In genomic region chr17:65359016-65359415, GRCh38 we compare ENCODE assay signal across 11 cellular contexts.
DNase-seq lines count a peak whose midpoint lies in the region; ATAC-seq and TF ChIP-seq lines count a peak whose summit lies in the region.
"Had no signal": no experiment of that assay in that cellular context is flagged by ENCODE, and none has a peak within 500 bp of the region (broad histone marks: within the 10 kb centered on the region; RNA-seq: fewer than 3 reads in every experiment).

No MANE protein-coding gene starts in this region.

- H3K27me3 Mint-ChIP-seq in progenitor cell of endocrine pancreas = peaks cover 6% of the 10 kb centered on the region
- peaks cover 4% of the 10 kb centered on the region for H3K27me3 Mint-ChIP-seq in CD8-positive, alpha-beta T cell (ENCODE audit: low read depth)

- no peaks in the 10 kb centered on the region for H3K36me3 ChIP-seq in fibroblast of lung (ENCODE audit: control insufficient read depth, insufficient read depth, low read length)
- H3K36me3 ChIP-seq in CD8-positive, alpha-beta T cell (ENCODE audit: insufficient read depth, low read length) = no peaks in the 10 kb centered on the region

- H3K9me3 Mint-ChIP-seq in progenitor cell of endocrine pancreas (ENCODE audit: low read depth) = no peaks in the 10 kb centered on the region
- H3K9me3 Mint-ChIP-seq in CD8-positive, alpha-beta T cell = no peaks in the 10 kb centered on the region

- DNase-seq in activated CD4-positive, CD25-positive, alpha-beta regulatory T cell treated with anti-CD3 and anti-CD28 coated beads, Interleukin-2, amount 50 U/mL, for 72 hours = no peak
- DNase-seq in RWPE1 (ENCODE audit: low spot score) (peak; percentile 67), fibroblast of lung (ENCODE audit: low read depth in 2 of 2) (peak; percentile 54 to 93), progenitor cell of endocrine pancreas (ENCODE audit: low spot score, unreplicated experiment) (no peak), OCI-M2 (lab: John Stamatoyannopoulos, UW; ENCODE audit: unreplicated experiment) (no peak)
- peak; percentile 45 for DNase-seq in stimulated activated CD4-positive, alpha-beta T cell treated with anti-CD3 and anti-CD28 coated beads, Interleukin-4, amount 100 ng/mL, for 24 hours
- DNase-seq in CD8-positive, alpha-beta T cell = no peak
- DNase-seq: 8988T, NCI-H748 treated with DMSO at 0.1 percent for 48 hours had no signal

- peak overlapping the region; percentile 50 for H3K4me2 ChIP-seq in fibroblast of lung (ENCODE audit: extremely low read depth, insufficient read depth, low read length)

- H3K27ac Mint-ChIP-seq in progenitor cell of endocrine pancreas = no peak overlapping the region
- no peak overlapping the region for H3K27ac Mint-ChIP-seq in CD8-positive, alpha-beta T cell

- H3K4me3 ChIP-seq in fibroblast of lung (replicated peaks in 1 of 4; ENCODE audit: control extremely low read depth in 1 of 4, insufficient read depth in 1 of 4, low read depth in 3 of 4, low read length in 4 of 4) = no peak overlapping the region
- H3K4me3 ChIP-seq in CD8-positive, alpha-beta T cell (ENCODE audit: low read depth, low read length) = no peak overlapping the region

- no peaks in the 10 kb centered on the region for H3K9me3 ChIP-seq in fibroblast of lung (ENCODE audit: control insufficient read depth, insufficient read depth, low read depth, low read length)
- no peaks in the 10 kb centered on the region for H3K9me3 ChIP-seq in CD8-positive, alpha-beta T cell (ENCODE audit: low read length)

- H3K27ac ChIP-seq in RWPE1 = no peak overlapping the region
- no peak overlapping the region for H3K27ac ChIP-seq in fibroblast of lung (ENCODE audit: insufficient read depth, low read length)
- H3K27ac ChIP-seq in CD8-positive, alpha-beta T cell (ENCODE audit: low read depth, low read length) = no peak overlapping the region

- H3K36me3 Mint-ChIP-seq in progenitor cell of endocrine pancreas (ENCODE audit: insufficient read depth) = no peaks in the 10 kb centered on the region
- no peaks in the 10 kb centered on the region for H3K36me3 Mint-ChIP-seq in CD8-positive, alpha-beta T cell
- H3K36me3 Mint-ChIP-seq: IgD-negative memory B cell had no signal

- peaks cover 2% of the 10 kb centered on the region for H3K4me1 Mint-ChIP-seq in progenitor cell of endocrine pancreas (ENCODE audit: low read depth)
- H3K4me1 Mint-ChIP-seq in CD8-positive, alpha-beta T cell (ENCODE audit: low read depth) = no peaks in the 10 kb centered on the region
- H3K4me1 Mint-ChIP-seq: IgD-negative memory B cell had no signal

- TF ChIP-seq CTCF in RWPE1 (conservative IDR thresholded peaks at IDR 0.05; ENCODE audit: low read depth) (no peak), fibroblast of lung (conservative IDR thresholded peaks at IDR 0.05 in 1 of 2, IDR thresholded peaks at IDR 0.05 in 1 of 2; ENCODE audit: low read depth in 1 of 2, low read length in 2 of 2) (no peak), progenitor cell of endocrine pancreas (IDR thresholded peaks at IDR 0.05; ENCODE audit: unreplicated experiment) (no peak)
- TF ChIP-seq CTCF in CD8-positive, alpha-beta T cell (IDR thresholded peaks at IDR 0.05) = no peak

- no peaks in the 10 kb centered on the region for H3K27me3 ChIP-seq in fibroblast of lung (ENCODE audit: control insufficient read depth, insufficient read depth, low read length)
- H3K27me3 ChIP-seq in CD8-positive, alpha-beta T cell (ENCODE audit: insufficient read depth, low read length) = no peaks in the 10 kb centered on the region

- POLR2A ChIA-PET in RWPE1 (lab: Yijun Ruan, JAX; ENCODE audit: low non-redundant PET) = no interaction called here
- POLR2A ChIA-PET in CD8-positive, alpha-beta T cell (lab: Charles Lee) = no interaction called here

- peaks cover 8% of the 10 kb centered on the region for H3K4me1 ChIP-seq in fibroblast of lung (ENCODE audit: control insufficient read depth, extremely low read depth, insufficient read depth, low read length)
- no peaks in the 10 kb centered on the region for H3K4me1 ChIP-seq in CD8-positive, alpha-beta T cell (ENCODE audit: insufficient read depth, low read length)

- no peak overlapping the region for H2AFZ ChIP-seq in fibroblast of lung (ENCODE audit: low read length)

- peak; percentile 58 to 71 for ATAC-seq in activated CD4-positive, CD25-positive, alpha-beta regulatory T cell treated with anti-CD3 and anti-CD28 coated beads, Interleukin-2, amount 50 U/mL, for 24 hours
- no peak for ATAC-seq in CD8-positive, alpha-beta T cell

- H3K9ac ChIP-seq in fibroblast of lung (ENCODE audit: insufficient read depth, low read length) = no peak overlapping the region

- no peaks in the 10 kb centered on the region for H4K20me1 ChIP-seq in fibroblast of lung (ENCODE audit: control insufficient read depth, extremely low read depth, insufficient read depth, low read length)

- H3K4me3 Mint-ChIP-seq in progenitor cell of endocrine pancreas (ENCODE audit: low read depth) = no peak overlapping the region
- no peak overlapping the region for H3K4me3 Mint-ChIP-seq in CD8-positive, alpha-beta T cell
- H3K4me3 Mint-ChIP-seq: IgD-negative memory B cell had no signal

- H3K79me2 ChIP-seq in fibroblast of lung (ENCODE audit: control insufficient read depth, insufficient read depth, low read length) = no peaks in the 10 kb centered on the region

- CTCF ChIA-PET in RWPE1 (lab: Yijun Ruan, JAX) = no interaction called here
- CTCF ChIA-PET in CD8-positive, alpha-beta T cell (lab: Charles Lee) = no interaction called here

- intact Hi-C loops in CD8-positive, alpha-beta T cell (cut with DNase I, micrococcal nuclease) = no loop called here

Comparison
In these comparisons a context has a peak if more than half of its experiments do, and no peak if none do; other contexts are left out.
1. DNase-seq: peak in RWPE1 (single experiment), fibroblast of lung (2 of 2) and stimulated activated CD4-positive, alpha-beta T cell treated with anti-CD3 and anti-CD28 coated beads, Interleukin-4, amount 100 ng/mL, for 24 hours (single experiment); none in activated CD4-positive, CD25-positive, alpha-beta regulatory T cell treated with anti-CD3 and anti-CD28 coated beads, Interleukin-2, amount 50 U/mL, for 72 hours (single experiment), progenitor cell of endocrine pancreas (single experiment), CD8-positive, alpha-beta T cell (0 of 7) and OCI-M2 (single experiment).